In the genomic region with DNA sequence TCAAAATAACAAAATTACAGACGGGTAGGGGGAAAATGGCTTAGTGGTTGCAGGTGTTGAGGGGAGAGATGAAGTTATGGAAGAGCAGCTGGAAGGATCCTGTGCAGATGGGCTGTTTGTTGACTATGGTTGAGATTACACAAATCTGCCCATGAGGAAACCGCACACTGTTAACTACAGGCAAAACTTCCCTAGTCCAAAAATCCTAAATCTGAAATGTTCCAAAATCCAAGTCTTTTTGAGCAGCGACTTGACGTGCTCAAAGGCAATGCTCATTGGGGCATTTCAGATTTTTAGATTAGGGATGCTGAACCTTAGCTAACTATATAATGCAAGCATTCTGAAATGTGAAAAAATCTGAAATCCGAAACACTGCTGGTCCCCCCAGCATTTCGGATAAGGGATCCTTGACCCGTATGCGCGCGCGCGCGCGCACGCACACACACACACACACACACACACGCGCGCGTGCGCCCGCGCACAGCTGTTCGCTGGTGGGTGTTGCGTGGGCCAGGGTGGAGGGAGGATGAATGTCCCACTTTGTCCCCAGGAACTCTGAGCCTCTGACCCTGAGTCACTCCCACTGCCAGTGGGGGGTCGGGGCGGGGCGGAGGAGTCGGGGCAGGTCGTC, we compare ENCODE assay signal across 9 cellular contexts. TPM values are rescaled to one million over a fixed set of nuclear protein-coding genes. Genes with fewer than 3 reads are reported as not detected.
DNase-seq lines count a peak whose midpoint lies in the region; ATAC-seq and TF ChIP-seq lines count a peak whose summit lies in the region.
"Had no signal": no experiment of that assay in that cellular context is flagged by ENCODE, and none has a peak within 500 bp of the region (broad histone marks: within the 10 kb centered on the region; RNA-seq: fewer than 3 reads in every experiment).

No MANE protein-coding gene starts in this region.

- WGBS in suprapubic skin: 60% methylated on average over 15 of the region's 29 CpGs

- CTCF ChIA-PET in activated CD4-positive, alpha-beta memory T cell treated with anti-CD3 and anti-CD28 coated beads, Interleukin-2, amount 10 ng/mL, durations not matched to agents 7 days and 5 days (lab: Charles Lee): no interaction called here
- CTCF ChIA-PET in activated CD4-positive, alpha-beta memory T cell treated with anti-CD3 and anti-CD28 coated beads for 36 hours (lab: Charles Lee): no interaction called here

- no peaks in the 10 kb centered on the region for H3K9me3 ChIP-seq in ascending aorta
- no peaks in the 10 kb centered on the region for H3K9me3 ChIP-seq in suprapubic skin

- ATAC-seq in HG02763 (IDR thresholded peaks at IDR 0.05; ENCODE audit: unreplicated experiment): no peak

- H3K4me3 ChIP-seq in ascending aorta: peak overlapping the region; percentile 60 to 87
- peak overlapping the region; percentile 45 for H3K4me3 ChIP-seq in iPS-11a (ENCODE audit: low read depth, low read length)
- H3K4me3 ChIP-seq in suprapubic skin: peak overlapping the region; percentile 70

- H3K27ac ChIP-seq in ascending aorta (no peak overlapping the region), suprapubic skin (peak overlapping the region; percentile 78)

- H3K27me3 ChIP-seq in ascending aorta (no peaks in the 10 kb centered on the region), suprapubic skin (no peaks in the 10 kb centered on the region)

- H3K27me3 Mint-ChIP-seq in activated CD4-positive, alpha-beta memory T cell treated with anti-CD3 and anti-CD28 coated beads, Interleukin-2, amount 10 ng/mL, durations not matched to agents 7 days and 5 days: peaks cover 22% of the 10 kb centered on the region
- peaks cover 20% of the 10 kb centered on the region for H3K27me3 Mint-ChIP-seq in activated CD4-positive, alpha-beta memory T cell treated with anti-CD3 and anti-CD28 coated beads for 36 hours

- no peak for TF ChIP-seq EP300 in suprapubic skin (IDR thresholded peaks at IDR 0.05)

- POLR2A ChIA-PET in activated CD4-positive, alpha-beta memory T cell treated with anti-CD3 and anti-CD28 coated beads, Interleukin-2, amount 10 ng/mL, durations not matched to agents 7 days and 5 days (lab: Charles Lee): no interaction called here
- POLR2A ChIA-PET in activated CD4-positive, alpha-beta memory T cell treated with anti-CD3 and anti-CD28 coated beads for 36 hours (lab: Charles Lee): no interaction called here

- no peak overlapping the region for H3K27ac Mint-ChIP-seq in activated CD4-positive, alpha-beta memory T cell treated with anti-CD3 and anti-CD28 coated beads, Interleukin-2, amount 10 ng/mL, durations not matched to agents 7 days and 5 days
- no peak overlapping the region for H3K27ac Mint-ChIP-seq in activated CD4-positive, alpha-beta memory T cell treated with anti-CD3 and anti-CD28 coated beads for 36 hours

- H3K36me3 ChIP-seq in ascending aorta (no peaks in the 10 kb centered on the region), suprapubic skin (no peaks in the 10 kb centered on the region)

- H3K4me1 ChIP-seq in ascending aorta (peaks cover 3% of the 10 kb centered on the region in 2 donors), suprapubic skin (peaks cover 21% of the 10 kb centered on the region)

- TF ChIP-seq CTCF in ascending aorta (IDR thresholded peaks at IDR 0.05): no peak
- no peak for TF ChIP-seq CTCF in suprapubic skin (IDR thresholded peaks at IDR 0.05)

- peaks cover 35% of the 10 kb centered on the region for H3K4me1 Mint-ChIP-seq in activated CD4-positive, alpha-beta memory T cell treated with anti-CD3 and anti-CD28 coated beads, Interleukin-2, amount 10 ng/mL, durations not matched to agents 7 days and 5 days
- peaks cover 18% of the 10 kb centered on the region for H3K4me1 Mint-ChIP-seq in activated CD4-positive, alpha-beta memory T cell treated with anti-CD3 and anti-CD28 coated beads for 36 hours (ENCODE audit: low read depth)

- H3K4me3 Mint-ChIP-seq in activated CD4-positive, alpha-beta memory T cell treated with anti-CD3 and anti-CD28 coated beads, Interleukin-2, amount 10 ng/mL, durations not matched to agents 7 days and 5 days: peak overlapping the region; percentile 16
- no peak overlapping the region for H3K4me3 Mint-ChIP-seq in activated CD4-positive, alpha-beta memory T cell treated with anti-CD3 and anti-CD28 coated beads for 36 hours

- intact Hi-C loops in activated CD4-positive, alpha-beta memory T cell treated with anti-CD3 and anti-CD28 coated beads for 36 hours (cut with micrococcal nuclease): no loop called here
- intact Hi-C loops in ascending aorta (cut with DNase I) (no loop called here), posterior vena cava (cut with DNase I) (no loop called here)

- no peaks in the 10 kb centered on the region for H3K36me3 Mint-ChIP-seq in activated CD4-positive, alpha-beta memory T cell treated with anti-CD3 and anti-CD28 coated beads, Interleukin-2, amount 10 ng/mL, durations not matched to agents 7 days and 5 days (ENCODE audit: low read depth)
- no peaks in the 10 kb centered on the region for H3K36me3 Mint-ChIP-seq in activated CD4-positive, alpha-beta memory T cell treated with anti-CD3 and anti-CD28 coated beads for 36 hours

- H3K9me3 Mint-ChIP-seq in activated CD4-positive, alpha-beta memory T cell treated with anti-CD3 and anti-CD28 coated beads, Interleukin-2, amount 10 ng/mL, durations not matched to agents 7 days and 5 days: no peaks in the 10 kb centered on the region
- no peaks in the 10 kb centered on the region for H3K9me3 Mint-ChIP-seq in activated CD4-positive, alpha-beta memory T cell treated with anti-CD3 and anti-CD28 coated beads for 36 hours

- TF ChIP-seq POLR2A in suprapubic skin (IDR thresholded peaks at IDR 0.05): no peak

- DNase-seq in activated CD4-positive, alpha-beta memory T cell treated with anti-CD3 and anti-CD28 coated beads, Interleukin-2, amount 10 ng/mL, durations not matched to agents 7 days and 5 days: no peak
- no peak for DNase-seq in activated CD4-positive, alpha-beta memory T cell treated with anti-CD3 and anti-CD28 coated beads for 36 hours
- no peak for DNase-seq in ascending aorta (ENCODE audit: low spot score in 2 of 2)
- DNase-seq in suprapubic skin (ENCODE audit: low spot score in 2 of 2): no peak
- no peak for DNase-seq in posterior vena cava (ENCODE audit: low spot score)
- DNase-seq in T1000 (lab: John Stamatoyannopoulos, UW): no peak
- DNase-seq: NCI-H1930 had no signal

RNA-seq across cellular contexts. Expression of a gene that starts 6.8 kb away (rescaled TPM):
- under 1 TPM; 0.08 to 0.13 TPM for total RNA-seq in activated CD4-positive, alpha-beta memory T cell treated with anti-CD3 and anti-CD28 coated beads, Interleukin-2, amount 10 ng/mL, durations not matched to agents 7 days and 5 days
- not detected for total RNA-seq in activated CD4-positive, alpha-beta memory T cell treated with anti-CD3 and anti-CD28 coated beads for 36 hours
- 7.6 TPM for total RNA-seq in ascending aorta
- 1 to 10 TPM in 2 of 4 donors, under 1 TPM in 2; 0.57 to 3.9 (median 1.2) TPM for total RNA-seq in suprapubic skin
- 1 to 10 TPM; 1.2 to 4.6 TPM for total RNA-seq in posterior vena cava
